Comparison of ENCODE assay signal across 25 cellular contexts in genomic region chr2:124339709-124340108, GRCh38.
"Had no signal": no experiment of that assay in that cellular context is flagged by ENCODE, and none has a peak within 500 bp of the region (broad histone marks: within the 10 kb centered on the region; RNA-seq: fewer than 3 reads in every experiment).

No MANE protein-coding gene starts in this region.

- H3K36me3 ChIP-seq: WERI-Rb-1 had no signal

- H3K4me3 ChIP-seq: SK-N-MC had no signal

- DNase-seq: activated CD4-positive, alpha-beta T cell treated with anti-CD3 and anti-CD28 coated beads for 48 hours; activated CD4-positive, alpha-beta T cell treated with anti-CD3 and anti-CD28 coated beads, Interleukin-2, amount 50 U/mL, for 4 hours; activated CD4-positive, CD25-positive, alpha-beta regulatory T cell treated with anti-CD3 and anti-CD28 coated beads, Interleukin-2, amount 50 U/mL, for 72 hours; activated CD8-positive, alpha-beta memory T cell treated with anti-CD3 and anti-CD28 coated beads, Interleukin-2, amount 50 U/mL, for 48 hours; activated CD8-positive, alpha-beta T cell treated with anti-CD3 and anti-CD28 coated beads, Interleukin-2, amount 10 ng/mL, durations not matched to agents 7 days and 5 days; activated naive CD4-positive, alpha-beta T cell treated with anti-CD3 and anti-CD28 coated beads, Interleukin-2, amount 50 U/mL, for 16 hours; activated naive CD8-positive, alpha-beta T cell treated with anti-CD3 and anti-CD28 coated beads, Interleukin-2, amount 10 ng/mL, durations not matched to agents 7 days and 5 days; activated T-cell treated with anti-CD3 and anti-CD28 coated beads, Interleukin-2, amount 50 U/mL, for 1 hour; amygdala; central memory CD4-positive, alpha-beta T cell; MM.1S; NCI-H1105; NCI-H1436; NCI-H1694 treated with DMSO at 0.1 percent for 48 hours; NCI-H2029 treated with DMSO at 0.1 percent for 48 hours; NCI-H345; NCI-H510A; NCI-H526 treated with DMSO at 0.1 percent for 48 hours; NCI-H82; RPMI8226; T-cell; WERI-Rb-1 had no signal

- H3K27ac ChIP-seq: KMS-11, SK-N-MC, WERI-Rb-1 had no signal

- ATAC-seq: activated CD8-positive, alpha-beta T cell treated with anti-CD3 and anti-CD28 coated beads, Interleukin-2, amount 10 ng/mL, durations not matched to agents 7 days and 5 days; Right ventricle myocardium inferior; T-cell had no signal
